ENCODE assay signal across 1 cellular context in genomic region chr2:215507126-215507525, GRCh38.
TF ChIP-seq lines count a peak whose summit lies in the region.

No MANE protein-coding gene starts in this region.

TF ChIP-seq in GM12878, 131 proteins besides CTCF, POLR2A, EP300 and RAD21:
- TF ChIP-seq ZSCAN29 (IDR thresholded peaks at IDR 0.05) (no peak), CBFB (IDR thresholded peaks at IDR 0.05; ENCODE audit: low read depth) (no peak), ZZZ3 (IDR thresholded peaks at IDR 0.05; ENCODE audit: control insufficient read depth, insufficient read length, low read depth) (no peak), SUPT20H (IDR thresholded peaks at IDR 0.05; ENCODE audit: borderline replicate concordance, control insufficient read depth, low read depth, low read length) (no peak), RBBP5 (conservative IDR thresholded peaks at IDR 0.05) (no peak), MXI1 (IDR thresholded peaks at IDR 0.05; ENCODE audit: low read depth, low read length) (no peak), POLR2AphosphoS2 (IDR thresholded peaks at IDR 0.05; ENCODE audit: low read depth, low read length) (no peak), NR2C2 (IDR thresholded peaks at IDR 0.05; ENCODE audit: borderline replicate concordance, control insufficient read depth, insufficient read length, low read depth) (no peak), YY1 (IDR thresholded peaks at IDR 0.05; ENCODE audit: low read depth, low read length) (no peak)
- TF ChIP-seq, protein P1, sequence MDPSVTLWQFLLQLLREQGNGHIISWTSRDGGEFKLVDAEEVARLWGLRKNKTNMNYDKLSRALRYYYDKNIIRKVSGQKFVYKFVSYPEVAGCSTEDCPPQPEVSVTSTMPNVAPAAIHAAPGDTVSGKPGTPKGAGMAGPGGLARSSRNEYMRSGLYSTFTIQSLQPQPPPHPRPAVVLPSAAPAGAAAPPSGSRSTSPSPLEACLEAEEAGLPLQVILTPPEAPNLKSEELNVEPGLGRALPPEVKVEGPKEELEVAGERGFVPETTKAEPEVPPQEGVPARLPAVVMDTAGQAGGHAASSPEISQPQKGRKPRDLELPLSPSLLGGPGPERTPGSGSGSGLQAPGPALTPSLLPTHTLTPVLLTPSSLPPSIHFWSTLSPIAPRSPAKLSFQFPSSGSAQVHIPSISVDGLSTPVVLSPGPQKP (IDR thresholded peaks at IDR 0.05; ENCODE audit: low read depth, low read length): no peak
- TF ChIP-seq, protein P2, sequence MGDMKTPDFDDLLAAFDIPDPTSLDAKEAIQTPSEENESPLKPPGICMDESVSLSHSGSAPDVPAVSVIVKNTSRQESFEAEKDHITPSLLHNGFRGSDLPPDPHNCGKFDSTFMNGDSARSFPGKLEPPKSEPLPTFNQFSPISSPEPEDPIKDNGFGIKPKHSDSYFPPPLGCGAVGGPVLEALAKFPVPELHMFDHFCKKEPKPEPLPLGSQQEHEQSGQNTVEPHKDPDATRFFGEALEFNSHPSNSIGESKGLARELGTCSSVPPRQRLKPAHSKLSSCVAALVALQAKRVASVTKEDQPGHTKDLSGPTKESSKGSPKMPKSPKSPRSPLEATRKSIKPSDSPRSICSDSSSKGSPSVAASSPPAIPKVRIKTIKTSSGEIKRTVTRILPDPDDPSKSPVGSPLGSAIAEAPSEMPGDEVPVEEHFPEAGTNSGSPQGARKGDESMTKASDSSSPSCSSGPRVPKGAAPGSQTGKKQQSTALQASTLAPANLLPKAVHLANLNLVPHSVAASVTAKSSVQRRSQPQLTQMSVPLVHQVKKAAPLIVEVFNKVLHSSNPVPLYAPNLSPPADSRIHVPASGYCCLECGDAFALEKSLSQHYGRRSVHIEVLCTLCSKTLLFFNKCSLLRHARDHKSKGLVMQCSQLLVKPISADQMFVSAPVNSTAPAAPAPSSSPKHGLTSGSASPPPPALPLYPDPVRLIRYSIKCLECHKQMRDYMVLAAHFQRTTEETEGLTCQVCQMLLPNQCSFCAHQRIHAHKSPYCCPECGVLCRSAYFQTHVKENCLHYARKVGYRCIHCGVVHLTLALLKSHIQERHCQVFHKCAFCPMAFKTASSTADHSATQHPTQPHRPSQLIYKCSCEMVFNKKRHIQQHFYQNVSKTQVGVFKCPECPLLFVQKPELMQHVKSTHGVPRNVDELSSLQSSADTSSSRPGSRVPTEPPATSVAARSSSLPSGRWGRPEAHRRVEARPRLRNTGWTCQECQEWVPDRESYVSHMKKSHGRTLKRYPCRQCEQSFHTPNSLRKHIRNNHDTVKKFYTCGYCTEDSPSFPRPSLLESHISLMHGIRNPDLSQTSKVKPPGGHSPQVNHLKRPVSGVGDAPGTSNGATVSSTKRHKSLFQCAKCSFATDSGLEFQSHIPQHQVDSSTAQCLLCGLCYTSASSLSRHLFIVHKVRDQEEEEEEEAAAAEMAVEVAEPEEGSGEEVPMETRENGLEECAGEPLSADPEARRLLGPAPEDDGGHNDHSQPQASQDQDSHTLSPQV (IDR thresholded peaks at IDR 0.05): no peak
